ENCODE assay signal across 2 cellular contexts in genomic region chr10:116827214-116827671, GRCh38.
TF ChIP-seq lines count a peak whose summit lies in the region.

No MANE protein-coding gene starts in this region.

TF ChIP-seq in K562, 482 proteins besides CTCF, POLR2A, EP300 and RAD21:
- no peak for TF ChIP-seq PRMT5 (CRISPR knock-in tag; IDR thresholded peaks at IDR 0.05)
- TF ChIP-seq GATA2 (CRISPR knock-in tag; IDR thresholded peaks at IDR 0.05) = no peak
- TF ChIP-seq, protein P1, sequence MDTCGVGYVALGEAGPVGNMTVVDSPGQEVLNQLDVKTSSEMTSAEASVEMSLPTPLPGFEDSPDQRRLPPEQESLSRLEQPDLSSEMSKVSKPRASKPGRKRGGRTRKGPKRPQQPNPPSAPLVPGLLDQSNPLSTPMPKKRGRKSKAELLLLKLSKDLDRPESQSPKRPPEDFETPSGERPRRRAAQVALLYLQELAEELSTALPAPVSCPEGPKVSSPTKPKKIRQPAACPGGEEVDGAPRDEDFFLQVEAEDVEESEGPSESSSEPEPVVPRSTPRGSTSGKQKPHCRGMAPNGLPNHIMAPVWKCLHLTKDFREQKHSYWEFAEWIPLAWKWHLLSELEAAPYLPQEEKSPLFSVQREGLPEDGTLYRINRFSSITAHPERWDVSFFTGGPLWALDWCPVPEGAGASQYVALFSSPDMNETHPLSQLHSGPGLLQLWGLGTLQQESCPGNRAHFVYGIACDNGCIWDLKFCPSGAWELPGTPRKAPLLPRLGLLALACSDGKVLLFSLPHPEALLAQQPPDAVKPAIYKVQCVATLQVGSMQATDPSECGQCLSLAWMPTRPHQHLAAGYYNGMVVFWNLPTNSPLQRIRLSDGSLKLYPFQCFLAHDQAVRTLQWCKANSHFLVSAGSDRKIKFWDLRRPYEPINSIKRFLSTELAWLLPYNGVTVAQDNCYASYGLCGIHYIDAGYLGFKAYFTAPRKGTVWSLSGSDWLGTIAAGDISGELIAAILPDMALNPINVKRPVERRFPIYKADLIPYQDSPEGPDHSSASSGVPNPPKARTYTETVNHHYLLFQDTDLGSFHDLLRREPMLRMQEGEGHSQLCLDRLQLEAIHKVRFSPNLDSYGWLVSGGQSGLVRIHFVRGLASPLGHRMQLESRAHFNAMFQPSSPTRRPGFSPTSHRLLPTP (IDR thresholded peaks at IDR 0.05; ENCODE audit: borderline replicate concordance, extremely low read depth, insufficient read length) = no peak
- no peak for TF ChIP-seq ZNF3 (CRISPR knock-in tag; IDR thresholded peaks at IDR 0.05)
- TF ChIP-seq KDM2B (CRISPR knock-in tag; IDR thresholded peaks at IDR 0.05) = no peak
TF ChIP-seq in K562: peak in this region for 0.

TF ChIP-seq in HepG2, 621 proteins besides CTCF, POLR2A, EP300 and RAD21:
- TF ChIP-seq ZMYM3 (CRISPR knock-in tag; IDR thresholded peaks at IDR 0.05) (no peak), BRD4 (CRISPR knock-in tag; IDR thresholded peaks at IDR 0.05) (no peak), ZNF326 (CRISPR knock-in tag; IDR thresholded peaks at IDR 0.05; ENCODE audit: borderline replicate concordance) (no peak), NFKB2 (CRISPR knock-in tag; IDR thresholded peaks at IDR 0.05; ENCODE audit: borderline replicate concordance) (no peak)
